Comparison of ENCODE assay signal across 14 cellular contexts in the genomic region with DNA sequence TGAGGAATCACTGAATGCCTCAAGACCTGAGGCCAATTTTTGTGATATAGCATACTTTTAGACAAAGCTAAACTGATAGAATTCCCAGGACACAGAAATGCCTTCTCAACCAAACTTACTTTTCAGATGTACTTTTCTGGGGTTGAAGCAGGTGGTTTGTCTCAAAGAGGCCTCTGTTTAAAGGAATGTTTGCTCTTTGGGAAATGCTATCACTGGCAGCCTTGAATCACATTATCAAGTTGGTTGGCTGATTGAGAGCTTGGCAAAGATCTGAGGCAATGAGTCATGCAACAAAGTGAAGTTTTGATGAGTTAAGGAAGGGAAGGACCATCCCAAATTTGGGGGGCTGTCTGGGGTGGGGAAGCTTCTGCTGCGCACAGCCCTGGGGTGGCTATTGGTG.
"Had no signal": no experiment of that assay in that cellular context is flagged by ENCODE, and none has a peak within 500 bp of the region (broad histone marks: within the 10 kb centered on the region; RNA-seq: fewer than 3 reads in every experiment).

No MANE protein-coding gene starts in this region.

- H3K36me3 ChIP-seq: esophagus muscularis mucosa, suprapubic skin, thyroid gland had no signal

- ATAC-seq: effector memory CD8-positive, alpha-beta T cell; foreskin keratinocyte; naive thymus-derived CD8-positive, alpha-beta T cell had no signal

- H3K4me2 ChIP-seq: hepatocyte, smooth muscle cell had no signal

- H3K4me3 ChIP-seq: esophagus muscularis mucosa, hepatocyte, smooth muscle cell, suprapubic skin, thyroid gland had no signal

- H3K79me2 ChIP-seq: hepatocyte had no signal

- H3K27ac ChIP-seq: epithelial cell of prostate, esophagus muscularis mucosa, foreskin keratinocyte, hepatocyte, suprapubic skin, thyroid gland had no signal

- H3K4me1 ChIP-seq: suprapubic skin, thyroid gland had no signal

- H3K9me3 ChIP-seq: esophagus muscularis mucosa, suprapubic skin, thyroid gland had no signal

- DNase-seq: effector memory CD8-positive, alpha-beta T cell; kidney; left colon; naive thymus-derived CD8-positive, alpha-beta T cell; right cardiac atrium; stimulated activated CD4-positive, alpha-beta T cell treated with anti-CD3 and anti-CD28 coated beads, Interleukin-2, amount 100 ng/mL, for 48 hours; stimulated activated naive CD4-positive, alpha-beta T cell treated with Interleukin-2 at 50 U/mL for 16 hours; thyroid gland had no signal

- H3K27me3 ChIP-seq: esophagus muscularis mucosa, foreskin keratinocyte, hepatocyte, suprapubic skin, thyroid gland had no signal

- H2AFZ ChIP-seq: hepatocyte had no signal
